8 cellular contexts compared by ENCODE assay signal in the genomic region with DNA sequence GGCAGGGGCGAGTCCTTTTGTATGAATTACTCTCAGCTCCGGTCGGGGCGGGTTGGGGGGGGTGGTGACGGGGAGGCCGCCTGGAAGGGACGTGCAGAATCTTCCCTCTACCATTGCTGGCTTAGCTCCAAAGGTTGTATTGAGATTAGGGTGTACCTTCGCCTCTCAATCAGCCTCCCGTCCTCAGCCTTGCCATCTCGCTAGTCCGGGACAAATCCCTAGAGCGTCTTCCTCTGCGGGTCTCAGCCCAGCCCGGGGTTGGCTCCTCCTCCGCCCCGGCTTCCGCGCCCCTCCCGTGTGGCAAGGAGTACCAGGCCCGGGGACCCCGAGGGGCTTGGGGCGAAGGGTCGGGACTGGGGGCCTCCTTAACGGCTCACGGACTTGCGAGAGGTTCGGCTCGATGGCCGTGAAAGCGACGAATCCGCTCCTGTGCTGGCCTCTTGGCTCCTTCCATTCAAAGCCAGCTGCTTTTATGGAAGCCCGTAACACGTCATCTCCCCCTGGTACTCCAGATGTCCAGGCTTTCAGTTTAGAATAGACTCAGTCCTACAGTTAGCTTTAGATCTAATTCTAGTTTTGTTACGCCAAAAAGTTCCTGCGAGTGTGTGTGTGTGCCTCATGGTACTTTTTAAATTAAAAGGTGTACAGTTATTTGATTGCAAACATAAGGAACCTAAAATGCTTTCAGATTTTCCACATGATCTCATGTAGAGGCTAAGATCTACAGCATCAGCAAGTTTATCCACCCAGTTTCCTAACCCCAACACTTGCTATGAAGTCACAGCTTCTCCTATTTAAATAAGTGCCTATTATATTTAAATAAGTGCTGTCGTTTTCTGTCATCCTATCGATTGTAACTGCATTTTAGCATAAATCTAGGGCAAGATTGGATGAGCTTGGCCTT. TPM values are rescaled to one million over a fixed set of nuclear protein-coding genes. Genes with fewer than 3 reads are reported as not detected.
DNase-seq lines count a peak whose midpoint lies in the region; ATAC-seq and TF ChIP-seq lines count a peak whose summit lies in the region.

No MANE protein-coding gene starts in this region.

- DNase-seq in AG10803 (ENCODE audit: low read depth) (peak; percentile 84), NCI-H345 treated with DMSO at 0.1 percent for 48 hours (lab: John Stamatoyannopoulos, UW; ENCODE audit: unreplicated experiment) (peak; percentile 69), epithelial cell of proximal tubule (ENCODE audit: low read depth) (no peak), myocyte (ENCODE audit: low read depth) (peak; percentile 87), stromal cell of bone marrow (ENCODE audit: low read depth) (peak; percentile 77)
- peak; percentile 75 to 81 for DNase-seq in activated CD4-positive, alpha-beta T cell treated with anti-CD3 and anti-CD28 coated beads, Interleukin-2, amount 50 U/mL, for 48 hours

- no peak for TF ChIP-seq CTCF in AG10803 (conservative IDR thresholded peaks at IDR 0.05; ENCODE audit: low read length)
- no peak for TF ChIP-seq CTCF in epithelial cell of proximal tubule (conservative IDR thresholded peaks at IDR 0.05; ENCODE audit: low read depth, low read length)

- ATAC-seq in GM18873 (IDR thresholded peaks at IDR 0.05; ENCODE audit: low FRiP score, unreplicated experiment) = peak; percentile 26
- ATAC-seq in HG03097 (IDR thresholded peaks at IDR 0.05; ENCODE audit: low FRiP score, unreplicated experiment) = peak; percentile 30

- peak overlapping the region; percentile 80 for H3K4me3 ChIP-seq in AG10803 (ENCODE audit: low read length)
- peak overlapping the region; percentile 75 for H3K4me3 ChIP-seq in epithelial cell of proximal tubule (ENCODE audit: low read depth, low read length)

RNA-seq across cellular contexts. Expression of a gene that starts 0.8 kb away (rescaled TPM):
- 9,761 and 15,338 TPM in 2 replicates for total RNA-seq in epithelial cell of proximal tubule
- total RNA-seq in myocyte = 10,850 and 11,113 TPM in 2 replicates
- 8,079 TPM for polyA plus RNA-seq in myocyte (2012)
